ENCODE assay signal across 1 cellular context in the genomic region with DNA sequence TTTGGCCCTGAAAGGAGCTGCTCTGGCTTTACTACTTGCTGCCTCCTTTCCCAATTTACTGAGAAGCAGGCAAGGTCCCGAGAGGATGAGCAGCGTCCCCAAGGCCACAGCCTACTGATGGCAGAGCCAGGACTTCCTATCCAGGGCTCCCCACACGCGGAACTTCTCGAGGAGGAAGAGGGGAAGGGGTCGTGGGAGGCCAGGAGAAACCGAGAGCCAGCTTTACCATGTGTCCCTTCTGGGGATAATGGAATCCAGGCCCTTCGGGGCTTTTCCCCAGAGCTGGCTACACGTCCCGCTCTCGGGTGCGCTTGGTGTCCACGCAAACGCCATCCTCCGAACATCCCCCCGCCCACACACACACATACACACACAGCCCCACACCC.
TF ChIP-seq lines count a peak whose summit lies in the region.

No MANE protein-coding gene starts in this region.

TF ChIP-seq in HEK293, 187 proteins besides CTCF, POLR2A, EP300 and RAD21 (continued from another document):
- TF ChIP-seq ZNF76 (tag by site-specific recombination; IDR thresholded peaks at IDR 0.05; ENCODE audit: borderline replicate concordance, low read depth), result no peak
- no peak for TF ChIP-seq ZBTB44 (tag by site-specific recombination; IDR thresholded peaks at IDR 0.05)
- peak; percentile 68 for TF ChIP-seq ZBTB17 (tag by site-specific recombination; IDR thresholded peaks at IDR 0.05)
- TF ChIP-seq ZSCAN23 (tag by site-specific recombination; IDR thresholded peaks at IDR 0.05), result 0 out of 2 replicates have a peak, but pooled peaks have one; percentile 63
- TF ChIP-seq, protein P1, sequence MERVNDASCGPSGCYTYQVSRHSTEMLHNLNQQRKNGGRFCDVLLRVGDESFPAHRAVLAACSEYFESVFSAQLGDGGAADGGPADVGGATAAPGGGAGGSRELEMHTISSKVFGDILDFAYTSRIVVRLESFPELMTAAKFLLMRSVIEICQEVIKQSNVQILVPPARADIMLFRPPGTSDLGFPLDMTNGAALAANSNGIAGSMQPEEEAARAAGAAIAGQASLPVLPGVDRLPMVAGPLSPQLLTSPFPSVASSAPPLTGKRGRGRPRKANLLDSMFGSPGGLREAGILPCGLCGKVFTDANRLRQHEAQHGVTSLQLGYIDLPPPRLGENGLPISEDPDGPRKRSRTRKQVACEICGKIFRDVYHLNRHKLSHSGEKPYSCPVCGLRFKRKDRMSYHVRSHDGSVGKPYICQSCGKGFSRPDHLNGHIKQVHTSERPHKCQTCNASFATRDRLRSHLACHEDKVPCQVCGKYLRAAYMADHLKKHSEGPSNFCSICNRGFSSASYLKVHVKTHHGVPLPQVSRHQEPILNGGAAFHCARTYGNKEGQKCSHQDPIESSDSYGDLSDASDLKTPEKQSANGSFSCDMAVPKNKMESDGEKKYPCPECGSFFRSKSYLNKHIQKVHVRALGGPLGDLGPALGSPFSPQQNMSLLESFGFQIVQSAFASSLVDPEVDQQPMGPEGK (tag by site-specific recombination; IDR thresholded peaks at IDR 0.05), result no peak; the same call in 1 of the 2 replicates
